1 cellular context compared by ENCODE assay signal in the genomic region with DNA sequence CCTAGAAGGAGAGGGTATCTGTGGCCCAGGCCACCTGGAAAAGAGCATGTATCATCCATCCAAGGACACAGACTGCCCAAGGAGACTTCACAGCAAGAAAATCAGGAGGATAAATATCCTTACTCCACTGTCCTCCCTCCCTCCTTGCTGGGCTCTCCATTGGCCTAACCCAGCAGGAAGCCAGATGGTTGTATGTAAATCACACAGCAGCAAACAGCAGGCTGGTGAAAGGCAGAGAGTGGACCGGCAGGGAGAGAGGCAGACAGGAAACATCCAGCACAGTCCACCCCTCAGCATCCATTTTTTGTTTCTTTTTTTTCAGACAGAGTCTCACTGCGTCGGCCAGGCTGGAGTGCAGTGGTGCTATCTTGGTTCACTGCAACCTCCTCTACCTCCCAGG.
TF ChIP-seq lines count a peak whose summit lies in the region.

No MANE protein-coding gene starts in this region.

TF ChIP-seq in H1, 55 proteins besides CTCF, POLR2A, EP300 and RAD21:
- no peak for TF ChIP-seq MAFK (IDR thresholded peaks at IDR 0.05; ENCODE audit: low read depth, low read length)
